In genomic region chr7:36449685-36450084, GRCh38 we compare ENCODE assay signal across 1 cellular context.
TF ChIP-seq lines count a peak whose summit lies in the region.

No MANE protein-coding gene starts in this region.

TF ChIP-seq in K562, 482 proteins besides CTCF, POLR2A, EP300 and RAD21:
- TF ChIP-seq HBP1 (CRISPR knock-in tag; IDR thresholded peaks at IDR 0.05) (no peak), SETDB1 (IDR thresholded peaks at IDR 0.05; ENCODE audit: low read length) (no peak), MEIS2 (IDR thresholded peaks at IDR 0.05; ENCODE audit: partially characterized antibody) (no peak)
